Comparison of ENCODE assay signal across 12 cellular contexts in the genomic region with DNA sequence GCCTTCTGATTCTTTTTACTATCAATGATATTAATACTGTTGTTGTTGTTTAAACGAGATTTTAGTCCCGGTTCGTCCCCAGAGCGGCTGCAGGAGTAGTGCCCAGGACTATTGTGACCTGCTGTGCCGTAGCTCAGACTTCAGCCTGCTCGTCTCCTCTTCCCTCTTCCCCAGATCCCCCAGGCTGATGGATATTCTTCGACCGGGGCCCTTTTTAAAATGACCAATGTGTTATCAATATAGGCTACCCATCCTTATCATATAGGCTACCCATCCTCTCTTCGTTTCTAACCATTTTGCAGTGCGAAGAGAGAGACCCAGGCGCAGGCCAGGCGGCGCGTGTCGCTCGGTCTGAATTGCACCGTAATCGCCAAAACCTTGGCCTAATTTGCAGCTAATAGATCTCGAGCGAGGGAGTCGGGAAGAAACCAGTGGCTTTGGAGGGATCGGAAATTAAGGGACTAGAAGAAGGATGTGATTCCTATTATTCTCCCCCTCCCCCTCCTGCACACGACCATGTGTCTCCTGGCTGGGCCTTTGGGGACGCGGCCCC. TPM values are rescaled to one million over a fixed set of nuclear protein-coding genes. Genes with fewer than 3 reads are reported as not detected.
A peak's percentile ranks its signal among the peaks of the same experiment; 100 is the strongest.
DNase-seq lines count a peak whose midpoint lies in the region; ATAC-seq and TF ChIP-seq lines count a peak whose summit lies in the region.
"Had no signal": no experiment of that assay in that cellular context is flagged by ENCODE, and none has a peak within 500 bp of the region (broad histone marks: within the 10 kb centered on the region; RNA-seq: fewer than 3 reads in every experiment).

No MANE protein-coding gene starts in this region.

- no peaks in the 10 kb centered on the region for H3K27me3 Mint-ChIP-seq in H9 (ENCODE audit: low read depth)

- no peak overlapping the region for H3K4me3 ChIP-seq in body of pancreas
- peak overlapping the region; percentile 1; the same call in 1 of the 2 replicates for H3K4me3 ChIP-seq in iPS-18c (ENCODE audit: insufficient read depth, low read depth, low read length)
- H3K4me3 ChIP-seq in skeletal muscle tissue (ENCODE audit: low read length in 3 of 3), result peak overlapping the region; percentile 35 to 73 (median 45)

- no peaks in the 10 kb centered on the region for H3K79me2 ChIP-seq in H9 (ENCODE audit: insufficient read depth, low read length)

- H4K8ac ChIP-seq in H9 (replicated peaks; ENCODE audit: insufficient read length, low read depth, low read length), result no peak overlapping the region

- H3K27ac Mint-ChIP-seq in H9, result no peak overlapping the region

- H4K91ac ChIP-seq in H9 (ENCODE audit: insufficient read length, low read depth, low read length), result no peak overlapping the region

- no peaks in the 10 kb centered on the region for H3K36me3 Mint-ChIP-seq in H9 (ENCODE audit: insufficient read depth in 1 of 3, low read depth in 3 of 3)

- no peak overlapping the region for H2BK15ac ChIP-seq in H9 (ENCODE audit: low read depth, low read length)

- H3K79me1 ChIP-seq in H9 (ENCODE audit: insufficient read depth, low read depth, low read length, poor library complexity, severe bottlenecking), result no peaks in the 10 kb centered on the region

- WGBS in H9 (ENCODE audit: extremely low coverage, insufficient read length, low lambda C conversion rate), result no CpG with 5 or more reads among the region's 25 CpGs
- 52 to 76% methylated on average over 23 to 25 of the region's 25 CpGs for WGBS in body of pancreas, 2 donors

- no peak overlapping the region for H4K5ac ChIP-seq in H9 (ENCODE audit: insufficient read length, low read depth, low read length)

- peaks cover 2% of the 10 kb centered on the region for H4K20me1 ChIP-seq in H9 (ENCODE audit: control insufficient read depth, insufficient read depth, insufficient read length)

- peaks cover 98% of the 10 kb centered on the region for H3K27me3 ChIP-seq in H9 (ENCODE audit: insufficient read depth, low read length)
- H3K27me3 ChIP-seq in body of pancreas, result peaks cover 4 to 9% of the 10 kb centered on the region in 2 donors
- peaks cover 7 to 56% (median 13%) of the 10 kb centered on the region in 3 donors for H3K27me3 ChIP-seq in skeletal muscle tissue (ENCODE audit: control insufficient read depth in 3 of 3, insufficient read depth in 3 of 3, low read length in 3 of 3)

- no peak overlapping the region for H2BK12ac ChIP-seq in H9 (ENCODE audit: insufficient read length, low read depth, low read length)

- H3K23me2 ChIP-seq in H9 (ENCODE audit: insufficient read length, low read depth, low read length, poor library complexity, severe bottlenecking), result no peaks in the 10 kb centered on the region

- H3K56ac ChIP-seq in H9 (ENCODE audit: insufficient read length, low read depth, low read length), result no peak overlapping the region

- H3K36me3 ChIP-seq in body of pancreas (replicated peaks in 1 of 2; ENCODE audit: insufficient read depth in 1 of 2, low read depth in 2 of 2) (no peaks in the 10 kb centered on the region), skeletal muscle tissue (ENCODE audit: control insufficient read depth in 3 of 3, insufficient read depth in 3 of 3, low read length in 3 of 3) (no peaks in the 10 kb centered on the region)

- H2AFZ ChIP-seq in H9 (ENCODE audit: low read length), result no peak overlapping the region

- H2BK20ac ChIP-seq in H9 (ENCODE audit: low read depth, low read length, poor library complexity, severe bottlenecking), result no peak overlapping the region

- H2AK5ac ChIP-seq in H9 (ENCODE audit: insufficient read length, low read length), result no peak overlapping the region

- H3K4me1 Mint-ChIP-seq in H9, result peaks cover 7 to 55% of the 10 kb centered on the region in 2 experiments

- no peak overlapping the region for H3K9ac ChIP-seq in H9 (ENCODE audit: extremely low read depth, insufficient read length, low read length)
- peak overlapping the region in 2 of 3 donors; percentile 25 to 33 for H3K9ac ChIP-seq in skeletal muscle tissue (ENCODE audit: low read depth in 1 of 3, low read length in 3 of 3)

- no peak overlapping the region for H3K4ac ChIP-seq in H9 (ENCODE audit: low read depth, low read length)

- no peak for TF ChIP-seq POLR2A in body of pancreas (IDR thresholded peaks at IDR 0.05)

- H3T11ph ChIP-seq in H9 (ENCODE audit: low read length), result no peak overlapping the region

- H3K4me3 Mint-ChIP-seq in H9, result peak overlapping the region in 1 of 2 experiments; percentile 75; a peak in 3 of 5 replicates

- DNase-seq in H9 (peak; percentile 27), body of pancreas (no peak), SHP77 treated with DMSO at 0.1 percent for 48 hours (lab: John Stamatoyannopoulos, UW) (no peak), NCI-H69 (lab: John Stamatoyannopoulos, UW) (no peak)
- DNase-seq in stimulated activated CD4-positive, alpha-beta T cell treated with anti-CD3 and anti-CD28 coated beads, Interleukin-15, amount 100 ng/mL, for 24 hours, result no peak
- DNase-seq: activated CD4-positive, alpha-beta T cell treated with anti-CD3 and anti-CD28 coated beads for 4 hours; activated naive CD4-positive, alpha-beta T cell treated with anti-CD3 and anti-CD28 coated beads, Interleukin-2, amount 50 U/mL, for 16 hours; NCI-H2081 treated with DMSO at 0.1 percent for 48 hours; RPMI8226 had no signal

- H3K27ac ChIP-seq in H9 (ENCODE audit: insufficient read length, low read depth, low read length) (no peak overlapping the region), body of pancreas (peak overlapping the region in 3 of 4 donors; percentile 4 to 56 (median 9)), skeletal muscle tissue (ENCODE audit: low read depth, low read length) (peak overlapping the region; percentile 67)

- ATAC-seq in body of pancreas (no peak), HG03045 (IDR thresholded peaks at IDR 0.05; ENCODE audit: unreplicated experiment) (no peak)

- TF ChIP-seq CTCF in H9 (conservative IDR thresholded peaks at IDR 0.05), result no peak
- no peak for TF ChIP-seq CTCF in body of pancreas (IDR thresholded peaks at IDR 0.05)

- no peak overlapping the region for H3K18ac ChIP-seq in H9 (ENCODE audit: insufficient read length, low read depth, low read length)

- peak overlapping the region; percentile 41 for H3K4me2 ChIP-seq in H9 (ENCODE audit: insufficient read depth, insufficient read length, low read length)

- H3K4me1 ChIP-seq in H9 (ENCODE audit: insufficient read depth, low read length) (no peaks in the 10 kb centered on the region; the same call in 1 of the 2 replicates), body of pancreas (peaks cover 28% of the 10 kb centered on the region), skeletal muscle tissue (ENCODE audit: control insufficient read depth in 3 of 3, insufficient read depth in 3 of 3, low read length in 3 of 3) (peaks cover 15 to 19% (median 18%) of the 10 kb centered on the region in 3 donors)

- no peak overlapping the region for H2BK5ac ChIP-seq in H9 (ENCODE audit: insufficient read length, low read length)

- peaks cover 2 to 16% of the 10 kb centered on the region in 2 experiments; a peak in 3 of 5 replicates for H3K9me3 Mint-ChIP-seq in H9

- H3K14ac ChIP-seq in H9 (ENCODE audit: insufficient read depth, low read length), result no peak overlapping the region

- no peaks in the 10 kb centered on the region for H3K9me3 ChIP-seq in H9 (ENCODE audit: control insufficient read depth, low read depth, low read length)
- no peaks in the 10 kb centered on the region for H3K9me3 ChIP-seq in body of pancreas
- H3K9me3 ChIP-seq in iPS-18c (ENCODE audit: control insufficient read depth, insufficient read depth, low read length), result no peaks in the 10 kb centered on the region
- no peaks in the 10 kb centered on the region for H3K9me3 ChIP-seq in skeletal muscle tissue (ENCODE audit: control insufficient read depth in 3 of 3, low read length in 3 of 3)

- H3K23ac ChIP-seq in H9 (ENCODE audit: insufficient read length, low read depth, low read length), result no peak overlapping the region

- H2BK120ac ChIP-seq in H9 (ENCODE audit: low read depth, low read length, poor library complexity, severe bottlenecking), result no peak overlapping the region

- intact Hi-C loops in body of pancreas (cut with DNase I), result no loop called here

RNA-seq across cellular contexts. Expression of a gene that starts 23.0 kb away (rescaled TPM):
- total RNA-seq in H9 (2021), result 0.24 TPM in 1 of 2 replicates, not detected in the other
- 10 to 100 TPM; 12.9 to 13.5 TPM for total RNA-seq in body of pancreas
- 12.0 TPM for total RNA-seq in skeletal muscle tissue

Comparison
In these comparisons a context has a peak if more than half of its experiments do, and no peak if none do; other contexts are left out.
1. H3K4me3 ChIP-seq: peak in iPS-18c (single experiment) and skeletal muscle tissue (3 of 3); none in body of pancreas (0 of 2).
2. RNA of a gene that starts 23.0 kb away (total RNA-seq): 12.9 to 13.5 TPM in body of pancreas and 12.0 TPM in skeletal muscle tissue (single experiment); 0.24 TPM in H9; every median in the first group is over 10 times any median in the second.